Comparison of ENCODE assay signal across 8 cellular contexts in the genomic region with DNA sequence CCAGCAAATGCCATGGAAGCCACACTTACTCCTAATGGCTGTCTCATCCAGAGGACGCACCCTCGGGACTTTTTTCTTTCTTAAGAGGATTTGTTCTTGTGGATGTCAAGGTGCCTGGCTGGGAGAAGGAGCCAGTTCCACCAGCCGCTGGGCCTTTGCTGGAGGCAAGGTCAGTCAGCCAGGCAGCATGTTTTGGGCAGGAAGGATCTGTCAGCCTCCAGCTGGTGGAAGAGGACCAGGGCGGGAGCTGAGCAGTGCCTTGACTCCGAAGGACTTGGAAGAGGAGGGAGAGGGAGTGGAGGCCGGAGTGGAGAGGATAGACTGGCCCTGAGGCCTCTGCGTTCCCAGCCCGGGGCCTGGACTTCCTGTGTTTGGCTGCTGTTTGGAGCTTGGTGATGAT. TPM values are rescaled to one million over a fixed set of nuclear protein-coding genes. Genes with fewer than 3 reads are reported as not detected.
"Had no signal": no experiment of that assay in that cellular context is flagged by ENCODE, and none has a peak within 500 bp of the region (broad histone marks: within the 10 kb centered on the region; RNA-seq: fewer than 3 reads in every experiment).

No MANE protein-coding gene starts in this region.

- H3K4me3 ChIP-seq: GM23248, K562 had no signal

- DNase-seq: GM23248, GOT3, H9, HCEC 1CT, IMR-90 had no signal

- H2AFZ ChIP-seq: GM23248 had no signal

- H3K27ac ChIP-seq: GM23248 had no signal

- H3K9ac ChIP-seq: GM23248 had no signal

- FAIRE-seq: H54, HTR-8/SVneo, K562 had no signal

RNA-seq across cellular contexts. Expression of a gene that starts 5.7 kb away (rescaled TPM):
- total RNA-seq: GM23248, IMR-90, K562 had no signal
- polyA plus RNA-seq: GM23248, IMR-90, K562 had no signal
